1 cellular context compared by ENCODE assay signal in the genomic region with DNA sequence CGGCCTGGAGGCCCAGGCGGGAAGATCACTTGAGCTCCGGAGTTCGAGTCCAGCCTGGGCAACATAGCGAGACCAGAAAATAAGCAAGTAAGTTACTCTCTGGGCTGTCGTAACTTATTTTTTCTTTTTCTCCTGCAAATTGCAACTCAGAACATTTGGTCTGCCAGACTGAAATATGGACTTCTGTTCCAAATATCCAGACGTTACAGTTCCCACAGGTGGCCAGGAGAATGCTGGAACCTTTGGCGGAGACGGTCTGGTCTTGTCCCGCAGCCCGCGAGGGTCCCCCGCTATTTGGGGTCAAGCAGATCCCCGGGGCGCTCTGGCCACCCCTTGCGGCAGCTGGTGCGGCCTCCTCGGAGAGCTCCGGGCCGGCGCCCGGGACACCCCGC.
A peak's percentile ranks its signal among the peaks of the same experiment; 100 is the strongest.
TF ChIP-seq lines count a peak whose summit lies in the region.

No MANE protein-coding gene starts in this region.

TF ChIP-seq in H1, 55 proteins besides CTCF, POLR2A, EP300 and RAD21:
- TF ChIP-seq ATF2 (IDR thresholded peaks at IDR 0.05; ENCODE audit: low read length) (0 out of 2 replicates have a peak, but pooled peaks have one; percentile 65), KDM4A (IDR thresholded peaks at IDR 0.05; ENCODE audit: low read depth, low read length, severe bottlenecking) (no peak), CREB1 (IDR thresholded peaks at IDR 0.05) (no peak)
TF ChIP-seq in H1: peak in this region for 1.
